Comparison of ENCODE assay signal across 16 cellular contexts in the genomic region with DNA sequence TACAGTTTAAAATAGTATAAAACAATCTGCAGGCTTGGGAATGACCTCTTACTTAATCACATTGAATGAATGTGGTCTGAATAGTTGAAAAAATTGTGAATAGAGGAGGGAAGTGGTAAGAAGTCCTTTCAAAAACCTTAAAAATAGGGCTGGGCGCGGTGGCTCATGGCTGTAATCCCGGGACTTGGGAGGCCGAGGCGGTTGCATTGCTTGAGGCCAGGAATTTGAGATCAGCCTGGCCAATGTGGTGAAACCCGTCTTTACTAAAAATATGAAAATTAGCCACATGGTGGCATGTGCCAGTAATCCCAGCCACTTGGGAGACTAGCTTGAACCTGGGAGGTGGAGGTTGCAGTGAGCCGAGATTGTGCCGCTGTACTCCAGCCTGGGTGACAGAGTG.
"Had no signal": no experiment of that assay in that cellular context is flagged by ENCODE, and none has a peak within 500 bp of the region (broad histone marks: within the 10 kb centered on the region; RNA-seq: fewer than 3 reads in every experiment).

No MANE protein-coding gene starts in this region.

- ATAC-seq: psoas muscle, right lobe of liver, upper lobe of right lung had no signal

- H3K4me1 Mint-ChIP-seq: nephron had no signal

- H3K4me1 ChIP-seq: right lobe of liver had no signal

- H3K27ac ChIP-seq: psoas muscle, right lobe of liver, upper lobe of right lung had no signal

- H3K4me3 ChIP-seq: psoas muscle, right lobe of liver, upper lobe of right lung had no signal

- H3K27me3 ChIP-seq: right lobe of liver, upper lobe of right lung had no signal

- H3K36me3 ChIP-seq: right lobe of liver, upper lobe of right lung had no signal

- H3K9me3 ChIP-seq: psoas muscle, right lobe of liver had no signal

- H3K4me3 Mint-ChIP-seq: activated CD4-positive, alpha-beta memory T cell treated with anti-CD3 and anti-CD28 coated beads for 36 hours; immature natural killer cell; nephron; T-helper 2 cell treated with Interferon-gamma antibody and Interleukin-4, amounts not matched to agents 5 μg/mL and 100 μg/mL, for 36 hours had no signal

- H3K27ac Mint-ChIP-seq: activated CD4-positive, alpha-beta memory T cell treated with anti-CD3 and anti-CD28 coated beads for 36 hours; immature natural killer cell; nephron; T-helper 2 cell treated with Interferon-gamma antibody and Interleukin-4, amounts not matched to agents 5 μg/mL and 100 μg/mL, for 36 hours had no signal

- H3K27me3 Mint-ChIP-seq: activated CD4-positive, alpha-beta memory T cell treated with anti-CD3 and anti-CD28 coated beads for 36 hours had no signal

- DNase-seq: activated CD4-positive, alpha-beta memory T cell treated with anti-CD3 and anti-CD28 coated beads for 36 hours; activated CD4-positive, CD25-positive, alpha-beta regulatory T cell treated with anti-CD3 and anti-CD28 coated beads, Interleukin-2, amount 50 U/mL, for 72 hours; activated gamma-delta T cell treated with Interleukin-2 at 50 U/mL for 16 hours; activated T-cell treated with anti-CD3 and anti-CD28 coated beads, Interleukin-2, amount 50 U/mL, for 48 hours; aorta; cortex of kidney; effector memory CD4-positive, alpha-beta T cell; immature natural killer cell; occipital lobe; psoas muscle; right lobe of liver; stimulated activated CD4-positive, alpha-beta T cell treated with anti-CD3 and anti-CD28 coated beads, Interleukin-2, amount 100 ng/mL, for 24 hours; stimulated activated naive CD4-positive, alpha-beta T cell; upper lobe of right lung had no signal
